ENCODE assay signal across 39 cellular contexts in the genomic region with DNA sequence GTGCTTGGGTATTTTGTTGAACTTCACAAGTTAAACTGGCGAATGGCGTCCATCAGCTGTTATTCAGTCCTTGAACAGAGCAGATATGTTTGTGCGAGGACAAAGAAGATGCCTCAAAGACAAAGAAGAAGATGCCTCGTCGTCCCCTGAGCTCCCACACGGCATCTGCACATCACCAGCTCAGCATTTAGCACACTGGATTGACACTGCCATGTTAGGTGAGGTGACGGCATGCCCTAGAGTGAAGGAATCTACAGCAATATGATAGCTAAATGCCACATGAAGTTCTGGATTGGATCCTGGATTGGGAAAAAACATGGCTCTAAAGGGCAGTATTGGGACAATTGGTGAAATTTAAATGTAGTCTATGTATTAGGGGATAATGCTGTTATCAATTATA.
"Had no signal": no experiment of that assay in that cellular context is flagged by ENCODE, and none has a peak within 500 bp of the region (broad histone marks: within the 10 kb centered on the region; RNA-seq: fewer than 3 reads in every experiment).

No MANE protein-coding gene starts in this region.

- H3K4me1 Mint-ChIP-seq: activated B cell treated with CpG ODN at 0.5 μM for 24 hours; activated naive CD8-positive, alpha-beta T cell treated with anti-CD3 and anti-CD28 coated beads for 36 hours; activated T-helper 17 cell treated with anti-CD3 and anti-CD28 coated beads, Interleukin-2, amount 50 U/mL, for 72 hours; central memory CD8-positive, alpha-beta T cell had no signal

- H3K9me3 ChIP-seq: adrenal gland, ascending aorta had no signal

- ATAC-seq: activated CD8-positive, alpha-beta T cell treated with anti-CD3 and anti-CD28 coated beads for 36 hours; activated naive CD4-positive, alpha-beta T cell treated with anti-CD3 and anti-CD28 coated beads, Interleukin-2, amount 50 U/mL, for 72 hours; activated T-cell treated with anti-CD3 and anti-CD28 coated beads, Interleukin-2, amount 50 U/mL, for 4 hours; activated T-cell treated with anti-CD3 and anti-CD28 coated beads, Interleukin-2, amount 50 U/mL, for 72 hours; activated T-helper 17 cell treated with anti-CD3 and anti-CD28 coated beads, Interleukin-2, amount 50 U/mL, for 72 hours had no signal

- H3K27me3 Mint-ChIP-seq: activated B cell treated with CpG ODN at 0.5 μM for 24 hours; activated CD4-positive, alpha-beta memory T cell treated with anti-CD3 and anti-CD28 coated beads for 36 hours; activated naive CD8-positive, alpha-beta T cell treated with anti-CD3 and anti-CD28 coated beads for 36 hours; activated T-helper 17 cell treated with anti-CD3 and anti-CD28 coated beads, Interleukin-2, amount 50 U/mL, for 72 hours; brain had no signal

- H3K4me3 Mint-ChIP-seq: activated B cell treated with CpG ODN at 0.5 μM for 24 hours; activated CD4-positive, alpha-beta memory T cell treated with anti-CD3 and anti-CD28 coated beads for 36 hours; activated CD4-positive, alpha-beta T cell treated with anti-CD3 and anti-CD28 coated beads, Interleukin-2, amount 10 ng/mL, durations not matched to agents 24 days and 14 days; activated CD8-positive, alpha-beta T cell treated with anti-CD3 and anti-CD28 coated beads for 36 hours; activated naive CD4-positive, alpha-beta T cell treated with anti-CD3 and anti-CD28 coated beads for 36 hours; activated naive CD8-positive, alpha-beta T cell treated with anti-CD3 and anti-CD28 coated beads for 36 hours; activated T-cell treated with anti-CD3 and anti-CD28 coated beads, Interleukin-2, amount 50 U/mL, for 4 hours; activated T-cell treated with anti-CD3 and anti-CD28 coated beads, Interleukin-2, amount 50 U/mL, for 72 hours; activated T-helper 1 cell treated with anti-CD3 and anti-CD28 coated beads, Interleukin-12 subunit alpha, Interleukin-12 subunit beta, Interleukin-2, Interleukin-4 antibody, amounts not matched to agents 30 ng/mL and 10 ng/mL and 1 ng/mL, durations not matched to agents 14 hours and 24 hours and 36 hours; activated T-helper 17 cell treated with anti-CD3 and anti-CD28 coated beads, Interleukin-2, amount 50 U/mL, for 72 hours; brain; central memory CD8-positive, alpha-beta T cell; T-helper 1 cell treated with Interleukin-12 subunit alpha and Interleukin-12 subunit beta and Interleukin-4 antibody, amounts not matched to agents 30 μg/mL and 1 μg/mL, for 36 hours; T-helper 2 cell treated with Interferon-gamma antibody and Interleukin-4, amounts not matched to agents 5 μg/mL and 100 μg/mL, for 36 hours had no signal

- H3K4me3 ChIP-seq: adrenal gland, ascending aorta, cardiac muscle cell had no signal

- H3K27ac Mint-ChIP-seq: activated B cell treated with CpG ODN at 0.5 μM for 24 hours; activated CD4-positive, alpha-beta memory T cell treated with anti-CD3 and anti-CD28 coated beads for 36 hours; activated CD4-positive, alpha-beta T cell treated with anti-CD3 and anti-CD28 coated beads, Interleukin-2, amount 10 ng/mL, durations not matched to agents 24 days and 14 days; activated CD8-positive, alpha-beta T cell treated with anti-CD3 and anti-CD28 coated beads for 36 hours; activated naive CD4-positive, alpha-beta T cell treated with anti-CD3 and anti-CD28 coated beads for 36 hours; activated naive CD4-positive, alpha-beta T cell treated with anti-CD3 and anti-CD28 coated beads, Interleukin-2, amount 50 U/mL, for 72 hours; activated naive CD8-positive, alpha-beta T cell treated with anti-CD3 and anti-CD28 coated beads for 36 hours; activated T-cell treated with anti-CD3 and anti-CD28 coated beads, Interleukin-2, amount 50 U/mL, for 72 hours; activated T-helper 1 cell treated with anti-CD3 and anti-CD28 coated beads, Interleukin-12 subunit alpha, Interleukin-12 subunit beta, Interleukin-2, Interleukin-4 antibody, amounts not matched to agents 30 ng/mL and 10 ng/mL and 1 ng/mL, durations not matched to agents 14 hours and 24 hours and 36 hours; activated T-helper 17 cell treated with anti-CD3 and anti-CD28 coated beads, Interleukin-2, amount 50 U/mL, for 72 hours; brain; T-helper 1 cell treated with Interleukin-12 subunit alpha and Interleukin-12 subunit beta and Interleukin-4 antibody, amounts not matched to agents 30 μg/mL and 1 μg/mL, for 36 hours; T-helper 2 cell treated with Interferon-gamma antibody and Interleukin-4, amounts not matched to agents 5 μg/mL and 100 μg/mL, for 36 hours had no signal

- H3K36me3 ChIP-seq: adrenal gland, ascending aorta had no signal

- DNase-seq: activated B cell treated with CpG ODN at 0.5 μM for 24 hours; activated CD4-positive, alpha-beta memory T cell treated with anti-CD3 and anti-CD28 coated beads for 36 hours; activated CD4-positive, alpha-beta T cell treated with anti-CD3 and anti-CD28 coated beads for 4 hours; activated CD4-positive, alpha-beta T cell treated with anti-CD3 and anti-CD28 coated beads, Interleukin-2, amount 10 ng/mL, durations not matched to agents 24 days and 14 days; activated CD4-positive, alpha-beta T cell treated with anti-CD3 and anti-CD28 coated beads, Interleukin-2, amount 50 U/mL, for 1 hour; activated CD4-positive, alpha-beta T cell treated with anti-CD3 and anti-CD28 coated beads, Interleukin-2, amount 50 U/mL, for 4 hours; activated CD4-positive, CD25-positive, alpha-beta regulatory T cell treated with anti-CD3 and anti-CD28 coated beads, Interleukin-2, amount 50 U/mL, for 72 hours; activated CD8-positive, alpha-beta memory T cell treated with anti-CD3 and anti-CD28 coated beads, Interleukin-2, amount 50 U/mL, for 4 hours; activated CD8-positive, alpha-beta T cell treated with anti-CD3 and anti-CD28 coated beads for 36 hours; activated effector memory CD4-positive, alpha-beta T cell treated with anti-CD3 and anti-CD28 coated beads, Interleukin-2, amount 50 U/mL, for 16 hours; activated gamma-delta T cell treated with Interleukin-2 at 50 U/mL for 16 hours; activated naive CD4-positive, alpha-beta T cell; activated naive CD4-positive, alpha-beta T cell treated with anti-CD3 and anti-CD28 coated beads for 36 hours; activated naive CD4-positive, alpha-beta T cell treated with anti-CD3 and anti-CD28 coated beads, Interleukin-2, amount 50 U/mL, for 16 hours; activated naive CD8-positive, alpha-beta T cell treated with anti-CD3 and anti-CD28 coated beads for 36 hours; activated T-cell treated with anti-CD3 and anti-CD28 coated beads for 4 hours; activated T-cell treated with anti-CD3 and anti-CD28 coated beads, Interleukin-2, amount 50 U/mL, for 1 hour; activated T-cell treated with anti-CD3 and anti-CD28 coated beads, Interleukin-2, amount 50 U/mL, for 4 hours; activated T-cell treated with anti-CD3 and anti-CD28 coated beads, Interleukin-2, amount 50 U/mL, for 72 hours; adrenal gland; amygdala; anterior cingulate cortex; caudate nucleus; cerebellar nuclear complex; T-helper 1 cell; T-helper 2 cell; T-helper 9 cell had no signal

- H3K27me3 ChIP-seq: adrenal gland, ascending aorta, cardiac muscle cell had no signal

- H3K36me3 Mint-ChIP-seq: activated CD4-positive, alpha-beta memory T cell treated with anti-CD3 and anti-CD28 coated beads for 36 hours; activated naive CD4-positive, alpha-beta T cell treated with anti-CD3 and anti-CD28 coated beads, Interleukin-2, amount 50 U/mL, for 72 hours had no signal

- H3K9me3 Mint-ChIP-seq: activated CD4-positive, alpha-beta memory T cell treated with anti-CD3 and anti-CD28 coated beads for 36 hours; activated CD8-positive, alpha-beta T cell treated with anti-CD3 and anti-CD28 coated beads for 36 hours; activated naive CD4-positive, alpha-beta T cell treated with anti-CD3 and anti-CD28 coated beads for 36 hours; activated naive CD4-positive, alpha-beta T cell treated with anti-CD3 and anti-CD28 coated beads, Interleukin-2, amount 50 U/mL, for 72 hours; activated naive CD8-positive, alpha-beta T cell treated with anti-CD3 and anti-CD28 coated beads for 36 hours; activated T-cell treated with anti-CD3 and anti-CD28 coated beads, Interleukin-2, amount 50 U/mL, for 4 hours; activated T-helper 1 cell treated with anti-CD3 and anti-CD28 coated beads, Interleukin-12 subunit alpha, Interleukin-12 subunit beta, Interleukin-2, Interleukin-4 antibody, amounts not matched to agents 30 ng/mL and 10 ng/mL and 1 ng/mL, durations not matched to agents 14 hours and 24 hours and 36 hours; activated T-helper 17 cell treated with anti-CD3 and anti-CD28 coated beads, Interleukin-2, amount 50 U/mL, for 72 hours; central memory CD8-positive, alpha-beta T cell; T-helper 1 cell treated with Interleukin-12 subunit alpha and Interleukin-12 subunit beta and Interleukin-4 antibody, amounts not matched to agents 30 μg/mL and 1 μg/mL, for 36 hours; T-helper 2 cell treated with Interferon-gamma antibody and Interleukin-4, amounts not matched to agents 5 μg/mL and 100 μg/mL, for 36 hours had no signal

- FAIRE-seq: bronchial epithelial cell, TTC549 had no signal

- H3K27ac ChIP-seq: adrenal gland, ascending aorta, cardiac muscle cell, VCaP had no signal
